In genomic region chr3:49021813-49022720, GRCh38 we compare ENCODE assay signal across 8 cellular contexts. TPM values are rescaled to one million over a fixed set of nuclear protein-coding genes. Genes with fewer than 3 reads are reported as not detected.
A peak's percentile ranks its signal among the peaks of the same experiment; 100 is the strongest.
DNase-seq lines count a peak whose midpoint lies in the region; ATAC-seq lines count a peak whose summit lies in the region.

TSS of gene NDUFAF3 (plus strand) at chr3:49022121. CDS start at chr3:49022145, 24 bp downstream.

- H3K27ac ChIP-seq in CD8-positive, alpha-beta memory T cell (ENCODE audit: low read depth, low read length) = peak within 1 kb of the TSS; percentile 99

- peaks cover 38% of the 10 kb centered on the region for H3K4me1 ChIP-seq in CD8-positive, alpha-beta memory T cell (ENCODE audit: insufficient read depth, low read length)

- ATAC-seq in GM19397 (IDR thresholded peaks at IDR 0.05; ENCODE audit: unreplicated experiment) (peak; percentile 52), HG03565 (IDR thresholded peaks at IDR 0.05; ENCODE audit: unreplicated experiment) (peak; percentile 39)
- peak; percentile 74 for ATAC-seq in activated CD8-positive, alpha-beta T cell treated with anti-CD3 and anti-CD28 coated beads, Interleukin-2, amount 10 ng/mL, durations not matched to agents 7 days and 5 days

- H3K36me3 Mint-ChIP-seq in CD8-positive, alpha-beta memory T cell = peaks cover 0 to 61% (median 10%) of the 10 kb centered on the region in 3 donors
- H3K36me3 Mint-ChIP-seq in activated CD8-positive, alpha-beta T cell treated with anti-CD3 and anti-CD28 coated beads, Interleukin-2, amount 10 ng/mL, durations not matched to agents 7 days and 5 days (ENCODE audit: low read depth) = peaks cover 57% of the 10 kb centered on the region

- CTCF ChIA-PET in CD8-positive, alpha-beta memory T cell (lab: Charles Lee) = interaction anchor here (0.8 to 7.7 kb wide), 19 partner anchors 9 to 327 kb away, joined by 3 to 121 read pairs (median 5); partner anchors contain the start of genes KLHDC8B, P4HTM, QARS1 and QRICH1
- CTCF ChIA-PET in activated CD8-positive, alpha-beta T cell treated with anti-CD3 and anti-CD28 coated beads, Interleukin-2, amount 10 ng/mL, durations not matched to agents 7 days and 5 days (lab: Charles Lee) = interaction anchor here (0.6 to 19.2 kb wide), 13 partner anchors 10 to 586 kb away, joined by 3 to 319 read pairs (median 5); partner anchors contain the start of genes NICN1, P4HTM, QRICH1 and SLC25A20

- peak within 1 kb of the TSS; percentile 95 to 99 (median 98) for H3K27ac Mint-ChIP-seq in CD8-positive, alpha-beta memory T cell
- H3K27ac Mint-ChIP-seq in activated CD8-positive, alpha-beta T cell treated with anti-CD3 and anti-CD28 coated beads, Interleukin-2, amount 10 ng/mL, durations not matched to agents 7 days and 5 days = peak within 1 kb of the TSS; percentile 99

- H3K9me3 ChIP-seq in CD8-positive, alpha-beta memory T cell (ENCODE audit: low read length) = no peaks in the 10 kb centered on the region

- H3K27me3 Mint-ChIP-seq in CD8-positive, alpha-beta memory T cell = peaks cover 0 to 2% of the 10 kb centered on the region in 2 donors
- H3K27me3 Mint-ChIP-seq in activated CD8-positive, alpha-beta T cell treated with anti-CD3 and anti-CD28 coated beads, Interleukin-2, amount 10 ng/mL, durations not matched to agents 7 days and 5 days (ENCODE audit: low read depth) = no peaks in the 10 kb centered on the region

- no peaks in the 10 kb centered on the region for H3K27me3 ChIP-seq in CD8-positive, alpha-beta memory T cell (ENCODE audit: insufficient read depth, low read length, poor library complexity, severe bottlenecking)

- peak; percentile 88 to 93 (median 90) for DNase-seq in CD8-positive, alpha-beta memory T cell
- DNase-seq in NCI-H82 treated with DMSO at 0.1 percent for 48 hours (lab: John Stamatoyannopoulos, UW; ENCODE audit: unreplicated experiment) (peak; percentile 77), medulla oblongata (ENCODE audit: extremely low spot score) (peak; percentile 90)
- peak; percentile 94 for DNase-seq in activated CD8-positive, alpha-beta T cell treated with anti-CD3 and anti-CD28 coated beads, Interleukin-2, amount 10 ng/mL, durations not matched to agents 7 days and 5 days
- peak; percentile 88 for DNase-seq in effector CD4-positive, alpha-beta T cell
- DNase-seq in stimulated activated CD8-positive, alpha-beta memory T cell treated with anti-CD3 and anti-CD28 coated beads, Interleukin-12 subunit alpha, Interleukin-12 subunit beta, amount 100 ng/mL, for 1 hour (ENCODE audit: low read depth) = peak; percentile 79

- peaks cover 27% of the 10 kb centered on the region for H3K36me3 ChIP-seq in CD8-positive, alpha-beta memory T cell (ENCODE audit: insufficient read depth, low read length)

- peak within 1 kb of the TSS; percentile 91 to 97 (median 95) for H3K4me3 Mint-ChIP-seq in CD8-positive, alpha-beta memory T cell
- peak within 1 kb of the TSS; percentile 97 for H3K4me3 Mint-ChIP-seq in activated CD8-positive, alpha-beta T cell treated with anti-CD3 and anti-CD28 coated beads, Interleukin-2, amount 10 ng/mL, durations not matched to agents 7 days and 5 days

- H3K4me3 ChIP-seq in CD8-positive, alpha-beta memory T cell (ENCODE audit: low read length) = peak within 1 kb of the TSS; percentile 95

- POLR2A ChIA-PET in CD8-positive, alpha-beta memory T cell (lab: Charles Lee) = interaction anchor here (0.5 to 4.6 kb wide), 17 partner anchors 8 to 1328 kb away, joined by 3 to 79 read pairs (median 4); partner anchors contain the start of genes NPRL2, P4HTM, QRICH1 and RHOA
- POLR2A ChIA-PET in activated CD8-positive, alpha-beta T cell treated with anti-CD3 and anti-CD28 coated beads, Interleukin-2, amount 10 ng/mL, durations not matched to agents 7 days and 5 days (lab: Charles Lee) = interaction anchor here (0.5 to 8.2 kb wide), 24 partner anchors 10 to 448 kb away, joined by 3 to 160 read pairs (median 4); partner anchors contain the start of genes ARIH2, DAG1, IP6K2 and P4HTM

- peaks cover 30 to 73% (median 36%) of the 10 kb centered on the region in 3 donors for H3K4me1 Mint-ChIP-seq in CD8-positive, alpha-beta memory T cell
- H3K4me1 Mint-ChIP-seq in activated CD8-positive, alpha-beta T cell treated with anti-CD3 and anti-CD28 coated beads, Interleukin-2, amount 10 ng/mL, durations not matched to agents 7 days and 5 days (ENCODE audit: low read depth) = peaks cover 61% of the 10 kb centered on the region

- no peaks in the 10 kb centered on the region for H3K9me3 Mint-ChIP-seq in CD8-positive, alpha-beta memory T cell
- H3K9me3 Mint-ChIP-seq in activated CD8-positive, alpha-beta T cell treated with anti-CD3 and anti-CD28 coated beads, Interleukin-2, amount 10 ng/mL, durations not matched to agents 7 days and 5 days (ENCODE audit: insufficient read depth) = no peaks in the 10 kb centered on the region

RNA-seq across cellular contexts. Expression of gene NDUFAF3, which starts in this region (rescaled TPM):
- total RNA-seq in CD8-positive, alpha-beta memory T cell = 10 to 100 TPM; 86.3 to 88.8 TPM
- polyA plus RNA-seq in CD8-positive, alpha-beta memory T cell = 217 TPM
- total RNA-seq in activated CD8-positive, alpha-beta T cell treated with anti-CD3 and anti-CD28 coated beads, Interleukin-2, amount 10 ng/mL, durations not matched to agents 7 days and 5 days = 10 to 100 TPM; 92.1 to 93.7 TPM

Comparison
In these comparisons a context has a peak if more than half of its experiments do, and no peak if none do; other contexts are left out.
1. Peak in every context shown above with its lines: DNase-seq, ATAC-seq, H3K4me3 ChIP-seq and H3K27ac ChIP-seq.